ENCODE assay signal across 12 cellular contexts in the genomic region with DNA sequence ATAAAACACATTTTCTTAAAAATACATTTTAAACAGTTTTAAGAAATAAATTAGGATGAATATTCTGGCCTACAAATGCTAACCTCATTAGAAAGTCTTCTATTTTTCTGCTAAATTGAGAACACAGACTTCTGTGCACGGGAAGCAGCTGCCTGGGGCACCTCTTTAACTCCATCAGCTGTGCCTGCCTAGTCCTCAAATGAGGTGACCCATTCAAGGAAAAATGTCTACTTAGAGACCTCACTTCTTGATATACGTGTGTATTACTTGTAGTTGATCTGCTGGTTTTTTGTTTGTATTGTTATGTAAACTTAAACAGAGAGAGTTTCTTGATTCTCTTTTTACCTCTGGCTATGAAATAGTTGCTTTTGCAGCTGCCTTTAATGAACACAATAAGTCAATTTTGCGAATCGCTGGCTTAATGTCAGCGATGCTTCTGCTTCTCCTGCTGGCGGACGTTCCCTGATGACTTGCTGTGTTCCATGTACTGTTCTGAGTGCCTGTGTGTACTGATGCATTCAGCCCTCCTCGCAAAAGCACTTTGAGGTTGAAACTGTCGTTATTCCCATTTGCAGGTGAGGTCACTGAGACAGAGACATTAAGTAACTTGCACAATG.
DNase-seq lines count a peak whose midpoint lies in the region; ATAC-seq and TF ChIP-seq lines count a peak whose summit lies in the region.
"Had no signal": no experiment of that assay in that cellular context is flagged by ENCODE, and none has a peak within 500 bp of the region (broad histone marks: within the 10 kb centered on the region; RNA-seq: fewer than 3 reads in every experiment).

No MANE protein-coding gene starts in this region.

- H3K36me3 ChIP-seq in SK-N-SH (replicated peaks in 1 of 2; ENCODE audit: control insufficient read depth in 1 of 2, insufficient read depth in 2 of 2, low read length in 1 of 2), result peaks cover 0 to 22% of the 10 kb centered on the region in 2 experiments
- H3K36me3 ChIP-seq in suprapubic skin, result no peaks in the 10 kb centered on the region
- H3K36me3 ChIP-seq in upper lobe of right lung, result no peaks in the 10 kb centered on the region

- H3K9me2 ChIP-seq in SK-N-SH, result no peaks in the 10 kb centered on the region

- H4K20me1 ChIP-seq in SK-N-SH (ENCODE audit: insufficient read depth), result no peaks in the 10 kb centered on the region

- no peaks in the 10 kb centered on the region for H3F3A ChIP-seq in SK-N-SH (replicated peaks; ENCODE audit: insufficient read depth)

- TF ChIP-seq POLR2A in suprapubic skin (IDR thresholded peaks at IDR 0.05), result no peak

- H3K4me2 ChIP-seq in SK-N-SH, result no peak overlapping the region

- 0 out of 2 replicates have a peak, but pooled peaks cover 6% of the 10 kb centered on the region for H3K79me2 ChIP-seq in SK-N-SH (ENCODE audit: insufficient read depth)

- no peak overlapping the region for H3K9ac ChIP-seq in SK-N-SH

- intact Hi-C loops in upper lobe of right lung (cut with DNase I), result no loop called here

- H2AFZ ChIP-seq in SK-N-SH (ENCODE audit: low read depth), result no peak overlapping the region

- 60% methylated on average over 9 of the region's 9 CpGs for WGBS in SK-N-SH (ENCODE audit: low lambda C conversion rate)
- 37% methylated on average over 9 of the region's 9 CpGs for WGBS in suprapubic skin

- H3K4me1 ChIP-seq in SK-N-SH (ENCODE audit: control insufficient read depth in 1 of 2, insufficient read depth in 2 of 2, low read depth in 1 of 2, low read length in 1 of 2) (peaks cover 0 to 10% of the 10 kb centered on the region in 2 experiments; a peak in 2 of 4 replicates), suprapubic skin (peaks cover 10% of the 10 kb centered on the region), upper lobe of right lung (no peaks in the 10 kb centered on the region), foreskin keratinocyte (no peaks in the 10 kb centered on the region)

- peak; percentile 60 for DNase-seq in DMS 273 (lab: John Stamatoyannopoulos, UW; ENCODE audit: unreplicated experiment)
- no peak for DNase-seq in DMS 273 treated with DMSO at 0.1 percent for 48 hours (lab: John Stamatoyannopoulos, UW)
- DNase-seq in SK-N-SH, result peak; percentile 34
- DNase-seq in hippocampal formation (lab: John Stamatoyannopoulos, UW), result peak; percentile 49 to 77
- DNase-seq in suprapubic skin (ENCODE audit: low spot score in 2 of 2), result no peak
- DNase-seq in effector CD4-positive, alpha-beta T cell, result no peak
- no peak for DNase-seq in upper lobe of right lung
- DNase-seq in foreskin keratinocyte, result no peak
- DNase-seq: 8988T; activated naive CD4-positive, alpha-beta T cell treated with anti-CD3 and anti-CD28 coated beads for 36 hours; effector memory CD4-positive, alpha-beta T cell; NCI-H146 had no signal

- no peak for TF ChIP-seq CTCF in SK-N-SH (IDR thresholded peaks at IDR 0.05)
- no peak for TF ChIP-seq CTCF in suprapubic skin (IDR thresholded peaks at IDR 0.05)
- no peak for TF ChIP-seq CTCF in upper lobe of right lung (IDR thresholded peaks at IDR 0.05)
- no peak for TF ChIP-seq CTCF in foreskin keratinocyte (conservative IDR thresholded peaks at IDR 0.05)

- no peak for TF ChIP-seq EP300 in SK-N-SH (IDR thresholded peaks at IDR 0.05; ENCODE audit: borderline replicate concordance in 1 of 2, low read depth in 1 of 2, low read length in 1 of 2)
- no peak for TF ChIP-seq EP300 in suprapubic skin (IDR thresholded peaks at IDR 0.05)

- H3K4me3 ChIP-seq in SK-N-SH (ENCODE audit: low read depth in 2 of 2, low read length in 1 of 2) (no peak overlapping the region), suprapubic skin (no peak overlapping the region), upper lobe of right lung (no peak overlapping the region)

- POLR2A ChIA-PET in SK-N-SH (lab: Yijun Ruan, JAX), result no interaction called here

- no peak for ATAC-seq in upper lobe of right lung
- ATAC-seq in foreskin keratinocyte, result no peak

- H3K9me3 ChIP-seq in SK-N-SH (no peaks in the 10 kb centered on the region; the same call in 1 of the 2 replicates), suprapubic skin (no peaks in the 10 kb centered on the region), upper lobe of right lung (no peaks in the 10 kb centered on the region)

- CTCF ChIA-PET in SK-N-SH (lab: Yijun Ruan, JAX), result interaction anchor here (0.7 to 3.2 kb wide), 6 partner anchors 26 to 271 kb away, joined by 3 to 8 read pairs (median 3); no protein-coding TSS in a partner anchor

- H3K27me3 ChIP-seq in SK-N-SH (ENCODE audit: insufficient read depth) (no peaks in the 10 kb centered on the region), suprapubic skin (no peaks in the 10 kb centered on the region), upper lobe of right lung (no peaks in the 10 kb centered on the region), foreskin keratinocyte (no peaks in the 10 kb centered on the region)

- H3K27ac ChIP-seq in SK-N-SH (ENCODE audit: low read depth in 2 of 2, low read length in 1 of 2), result peak overlapping the region in 1 of 2 experiments; percentile 74; a peak in 2 of 4 replicates
- peak overlapping the region; percentile 53 for H3K27ac ChIP-seq in suprapubic skin
- no peak overlapping the region for H3K27ac ChIP-seq in upper lobe of right lung
- no peak overlapping the region for H3K27ac ChIP-seq in foreskin keratinocyte

- peak; percentile 16; the same call in 1 of the 2 replicates for TF ChIP-seq RAD21 in SK-N-SH (IDR thresholded peaks at IDR 0.05; ENCODE audit: low read length)

TF ChIP-seq in SK-N-SH, 30 proteins besides CTCF, POLR2A, EP300 and RAD21 (continues in another document):
- TF ChIP-seq EZH2phosphoT487 (IDR thresholded peaks at IDR 0.05; ENCODE audit: borderline replicate concordance, low read depth), result no peak
- no peak for TF ChIP-seq FOXM1 (IDR thresholded peaks at IDR 0.05; ENCODE audit: low read depth)
- no peak for TF ChIP-seq GABPA (IDR thresholded peaks at IDR 0.05; ENCODE audit: low read depth)
- no peak for TF ChIP-seq NRF1 (IDR thresholded peaks at IDR 0.05; ENCODE audit: low read depth, low read length)
- TF ChIP-seq RFX5 (IDR thresholded peaks at IDR 0.05; ENCODE audit: low read length), result no peak
- TF ChIP-seq, protein P1, sequence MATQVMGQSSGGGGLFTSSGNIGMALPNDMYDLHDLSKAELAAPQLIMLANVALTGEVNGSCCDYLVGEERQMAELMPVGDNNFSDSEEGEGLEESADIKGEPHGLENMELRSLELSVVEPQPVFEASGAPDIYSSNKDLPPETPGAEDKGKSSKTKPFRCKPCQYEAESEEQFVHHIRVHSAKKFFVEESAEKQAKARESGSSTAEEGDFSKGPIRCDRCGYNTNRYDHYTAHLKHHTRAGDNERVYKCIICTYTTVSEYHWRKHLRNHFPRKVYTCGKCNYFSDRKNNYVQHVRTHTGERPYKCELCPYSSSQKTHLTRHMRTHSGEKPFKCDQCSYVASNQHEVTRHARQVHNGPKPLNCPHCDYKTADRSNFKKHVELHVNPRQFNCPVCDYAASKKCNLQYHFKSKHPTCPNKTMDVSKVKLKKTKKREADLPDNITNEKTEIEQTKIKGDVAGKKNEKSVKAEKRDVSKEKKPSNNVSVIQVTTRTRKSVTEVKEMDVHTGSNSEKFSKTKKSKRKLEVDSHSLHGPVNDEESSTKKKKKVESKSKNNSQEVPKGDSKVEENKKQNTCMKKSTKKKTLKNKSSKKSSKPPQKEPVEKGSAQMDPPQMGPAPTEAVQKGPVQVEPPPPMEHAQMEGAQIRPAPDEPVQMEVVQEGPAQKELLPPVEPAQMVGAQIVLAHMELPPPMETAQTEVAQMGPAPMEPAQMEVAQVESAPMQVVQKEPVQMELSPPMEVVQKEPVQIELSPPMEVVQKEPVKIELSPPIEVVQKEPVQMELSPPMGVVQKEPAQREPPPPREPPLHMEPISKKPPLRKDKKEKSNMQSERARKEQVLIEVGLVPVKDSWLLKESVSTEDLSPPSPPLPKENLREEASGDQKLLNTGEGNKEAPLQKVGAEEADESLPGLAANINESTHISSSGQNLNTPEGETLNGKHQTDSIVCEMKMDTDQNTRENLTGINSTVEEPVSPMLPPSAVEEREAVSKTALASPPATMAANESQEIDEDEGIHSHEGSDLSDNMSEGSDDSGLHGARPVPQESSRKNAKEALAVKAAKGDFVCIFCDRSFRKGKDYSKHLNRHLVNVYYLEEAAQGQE (IDR thresholded peaks at IDR 0.05; ENCODE audit: low read depth, low read length), result no peak
- no peak for TF ChIP-seq NFIC (IDR thresholded peaks at IDR 0.05; ENCODE audit: borderline replicate concordance)
- no peak for TF ChIP-seq TAF1 (IDR thresholded peaks at IDR 0.05; ENCODE audit: borderline replicate concordance, low read depth, low read length)
- no peak for TF ChIP-seq SMC3 (IDR thresholded peaks at IDR 0.05; ENCODE audit: low read depth, low read length)
- TF ChIP-seq, protein P2, sequence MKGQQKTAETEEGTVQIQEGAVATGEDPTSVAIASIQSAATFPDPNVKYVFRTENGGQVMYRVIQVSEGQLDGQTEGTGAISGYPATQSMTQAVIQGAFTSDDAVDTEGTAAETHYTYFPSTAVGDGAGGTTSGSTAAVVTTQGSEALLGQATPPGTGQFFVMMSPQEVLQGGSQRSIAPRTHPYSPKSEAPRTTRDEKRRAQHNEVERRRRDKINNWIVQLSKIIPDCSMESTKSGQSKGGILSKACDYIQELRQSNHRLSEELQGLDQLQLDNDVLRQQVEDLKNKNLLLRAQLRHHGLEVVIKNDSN (IDR thresholded peaks at IDR 0.05; ENCODE audit: borderline replicate concordance, low read depth), result no peak
- TF ChIP-seq SIN3A (IDR thresholded peaks at IDR 0.05; ENCODE audit: borderline replicate concordance, low read depth, low read length), result no peak
- no peak for TF ChIP-seq GATA2 (CRISPR knock-in tag; IDR thresholded peaks at IDR 0.05)
- TF ChIP-seq, protein P3, sequence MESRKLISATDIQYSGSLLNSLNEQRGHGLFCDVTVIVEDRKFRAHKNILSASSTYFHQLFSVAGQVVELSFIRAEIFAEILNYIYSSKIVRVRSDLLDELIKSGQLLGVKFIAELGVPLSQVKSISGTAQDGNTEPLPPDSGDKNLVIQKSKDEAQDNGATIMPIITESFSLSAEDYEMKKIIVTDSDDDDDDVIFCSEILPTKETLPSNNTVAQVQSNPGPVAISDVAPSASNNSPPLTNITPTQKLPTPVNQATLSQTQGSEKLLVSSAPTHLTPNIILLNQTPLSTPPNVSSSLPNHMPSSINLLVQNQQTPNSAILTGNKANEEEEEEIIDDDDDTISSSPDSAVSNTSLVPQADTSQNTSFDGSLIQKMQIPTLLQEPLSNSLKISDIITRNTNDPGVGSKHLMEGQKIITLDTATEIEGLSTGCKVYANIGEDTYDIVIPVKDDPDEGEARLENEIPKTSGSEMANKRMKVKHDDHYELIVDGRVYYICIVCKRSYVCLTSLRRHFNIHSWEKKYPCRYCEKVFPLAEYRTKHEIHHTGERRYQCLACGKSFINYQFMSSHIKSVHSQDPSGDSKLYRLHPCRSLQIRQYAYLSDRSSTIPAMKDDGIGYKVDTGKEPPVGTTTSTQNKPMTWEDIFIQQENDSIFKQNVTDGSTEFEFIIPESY (IDR thresholded peaks at IDR 0.05; ENCODE audit: borderline replicate concordance, low read depth), result no peak
- TF ChIP-seq ELF1 (IDR thresholded peaks at IDR 0.05), result no peak

Comparison
In these comparisons a context has a peak if more than half of its experiments do, and no peak if none do; other contexts are left out.
1. DNase-seq: peak in DMS 273 (single experiment), SK-N-SH (single experiment) and hippocampal formation (2 of 2); none in DMS 273 treated with DMSO at 0.1 percent for 48 hours (single experiment), suprapubic skin (0 of 2), effector CD4-positive, alpha-beta T cell (single experiment), upper lobe of right lung (single experiment) and foreskin keratinocyte (0 of 2).